36 cellular contexts compared by ENCODE assay signal in the genomic region with DNA sequence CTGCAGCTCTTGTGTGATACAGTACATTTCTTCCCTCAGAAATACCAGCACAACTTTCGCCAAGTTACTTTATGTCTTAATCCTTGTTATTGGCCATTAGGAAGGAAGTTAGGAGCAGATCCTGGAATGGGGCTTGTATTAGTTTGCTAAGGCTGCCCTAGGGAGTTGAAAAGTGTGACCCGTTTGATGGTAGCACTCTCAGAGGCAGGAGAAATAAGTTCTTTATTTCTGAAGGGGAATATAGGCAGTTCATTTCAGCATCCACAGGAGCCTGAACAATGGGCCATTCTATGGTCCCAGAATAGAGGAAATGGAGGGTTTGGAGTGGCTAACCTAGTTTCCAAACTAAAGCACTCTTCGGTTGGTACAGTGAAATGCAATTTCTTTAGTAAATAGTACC. TPM values are rescaled to one million over a fixed set of nuclear protein-coding genes. Genes with fewer than 3 reads are reported as not detected.
"Had no signal": no experiment of that assay in that cellular context is flagged by ENCODE, and none has a peak within 500 bp of the region (broad histone marks: within the 10 kb centered on the region; RNA-seq: fewer than 3 reads in every experiment).

No MANE protein-coding gene starts in this region.

- H3K4me1 ChIP-seq: body of pancreas, colonic mucosa, gastrocnemius medialis had no signal

- H3K9me3 ChIP-seq: adrenal gland, body of pancreas, colonic mucosa, gastrocnemius medialis, heart left ventricle had no signal

- H3K4me3 Mint-ChIP-seq: activated CD4-positive, alpha-beta memory T cell treated with anti-CD3 and anti-CD28 coated beads for 36 hours; activated CD4-positive, alpha-beta T cell treated with anti-CD3 and anti-CD28 coated beads for 36 hours; activated CD4-positive, alpha-beta T cell treated with anti-CD3 and anti-CD28 coated beads, Interleukin-2, amount 10 ng/mL, durations not matched to agents 24 days and 14 days; activated CD8-positive, alpha-beta memory T cell treated with anti-CD3 and anti-CD28 coated beads, Interleukin-2, amount 10 ng/mL, durations not matched to agents 7 days and 5 days; activated CD8-positive, alpha-beta T cell treated with anti-CD3 and anti-CD28 coated beads, Interleukin-2, amount 10 ng/mL, durations not matched to agents 7 days and 5 days; activated naive CD4-positive, alpha-beta T cell treated with anti-CD3 and anti-CD28 coated beads for 36 hours; activated naive CD4-positive, alpha-beta T cell treated with anti-CD3 and anti-CD28 coated beads, Interleukin-2, amount 50 U/mL, for 24 hours; activated naive CD8-positive, alpha-beta T cell treated with anti-CD3 and anti-CD28 coated beads for 36 hours; activated naive CD8-positive, alpha-beta T cell treated with anti-CD3 and anti-CD28 coated beads, Interleukin-2, amount 50 U/mL, for 24 hours; activated T-helper 1 cell treated with anti-CD3 and anti-CD28 coated beads, Interleukin-12 subunit alpha, Interleukin-12 subunit beta, Interleukin-2, Interleukin-4 antibody, amounts not matched to agents 30 ng/mL and 10 ng/mL and 1 ng/mL, durations not matched to agents 14 hours and 24 hours and 36 hours; endodermal cell; T-helper 17 cell; T-helper 2 cell treated with Interferon-gamma antibody and Interleukin-4, amounts not matched to agents 5 μg/mL and 100 μg/mL, for 36 hours had no signal

- H3K4me1 Mint-ChIP-seq: activated CD4-positive, alpha-beta T cell treated with anti-CD3 and anti-CD28 coated beads for 36 hours; activated CD8-positive, alpha-beta memory T cell treated with anti-CD3 and anti-CD28 coated beads, Interleukin-2, amount 10 ng/mL, durations not matched to agents 7 days and 5 days; activated naive CD4-positive, alpha-beta T cell treated with anti-CD3 and anti-CD28 coated beads, Interleukin-2, amount 50 U/mL, for 24 hours; activated naive CD8-positive, alpha-beta T cell treated with anti-CD3 and anti-CD28 coated beads for 36 hours; activated naive CD8-positive, alpha-beta T cell treated with anti-CD3 and anti-CD28 coated beads, Interleukin-2, amount 50 U/mL, for 24 hours had no signal

- H3K36me3 Mint-ChIP-seq: activated CD8-positive, alpha-beta memory T cell treated with anti-CD3 and anti-CD28 coated beads, Interleukin-2, amount 10 ng/mL, durations not matched to agents 7 days and 5 days had no signal

- H3K27me3 Mint-ChIP-seq: activated CD4-positive, alpha-beta memory T cell treated with anti-CD3 and anti-CD28 coated beads for 36 hours; activated CD4-positive, alpha-beta T cell treated with anti-CD3 and anti-CD28 coated beads for 36 hours; activated CD4-positive, alpha-beta T cell treated with anti-CD3 and anti-CD28 coated beads, Interleukin-2, amount 10 ng/mL, durations not matched to agents 24 days and 14 days; activated CD8-positive, alpha-beta memory T cell treated with anti-CD3 and anti-CD28 coated beads, Interleukin-2, amount 10 ng/mL, durations not matched to agents 7 days and 5 days; activated naive CD4-positive, alpha-beta T cell treated with anti-CD3 and anti-CD28 coated beads, Interleukin-2, amount 50 U/mL, for 24 hours; activated naive CD8-positive, alpha-beta T cell treated with anti-CD3 and anti-CD28 coated beads for 36 hours; activated naive CD8-positive, alpha-beta T cell treated with anti-CD3 and anti-CD28 coated beads, Interleukin-2, amount 50 U/mL, for 24 hours; T-helper 17 cell had no signal

- DNase-seq: activated CD4-positive, alpha-beta memory T cell treated with anti-CD3 and anti-CD28 coated beads for 36 hours; activated CD4-positive, alpha-beta T cell treated with anti-CD3 and anti-CD28 coated beads for 36 hours; activated CD4-positive, alpha-beta T cell treated with anti-CD3 and anti-CD28 coated beads, Interleukin-2, amount 10 ng/mL, durations not matched to agents 24 days and 14 days; activated CD4-positive, CD25-positive, alpha-beta regulatory T cell; activated CD4-positive, CD25-positive, alpha-beta regulatory T cell treated with anti-CD3 and anti-CD28 coated beads, Interleukin-2, amount 50 U/mL, for 72 hours; activated CD8-positive, alpha-beta memory T cell treated with anti-CD3 and anti-CD28 coated beads, Interleukin-2, amount 10 ng/mL, durations not matched to agents 7 days and 5 days; activated CD8-positive, alpha-beta memory T cell treated with anti-CD3 and anti-CD28 coated beads, Interleukin-2, amount 50 U/mL, for 4 hours; activated CD8-positive, alpha-beta T cell treated with anti-CD3 and anti-CD28 coated beads, Interleukin-2, amount 10 ng/mL, durations not matched to agents 7 days and 5 days; activated effector memory CD4-positive, alpha-beta T cell treated with anti-CD3 and anti-CD28 coated beads, Interleukin-2, amount 50 U/mL, for 16 hours; activated naive CD4-positive, alpha-beta T cell treated with anti-CD3 and anti-CD28 coated beads for 36 hours; activated naive CD8-positive, alpha-beta T cell treated with anti-CD3 and anti-CD28 coated beads for 36 hours; activated naive CD8-positive, alpha-beta T cell treated with anti-CD3 and anti-CD28 coated beads, Interleukin-2, amount 50 U/mL, for 24 hours; activated T-cell treated with anti-CD3 and anti-CD28 coated beads, Interleukin-2, amount 50 U/mL, for 1 hour; activated T-cell treated with anti-CD3 and anti-CD28 coated beads, Interleukin-2, amount 50 U/mL, for 48 hours; adrenal gland; amygdala; aorta; body of pancreas; central memory CD4-positive, alpha-beta T cell; cerebellar nuclear complex; colonic mucosa; dorsolateral prefrontal cortex; effector memory CD4-positive, alpha-beta T cell; endodermal cell; foreskin fibroblast; gastrocnemius medialis; glutamatergic neuron; heart left ventricle; T-helper 1 cell; T-helper 17 cell; T1000 had no signal

- H3K36me3 ChIP-seq: adrenal gland, colonic mucosa had no signal

- H3K27ac ChIP-seq: adrenal gland, body of pancreas, colonic mucosa, gastrocnemius medialis, heart left ventricle had no signal

- H3K27me3 ChIP-seq: adrenal gland, body of pancreas, colonic mucosa, dorsolateral prefrontal cortex, gastrocnemius medialis, heart left ventricle had no signal

- H3K27ac Mint-ChIP-seq: activated CD4-positive, alpha-beta memory T cell treated with anti-CD3 and anti-CD28 coated beads for 36 hours; activated CD4-positive, alpha-beta T cell treated with anti-CD3 and anti-CD28 coated beads for 36 hours; activated CD4-positive, alpha-beta T cell treated with anti-CD3 and anti-CD28 coated beads, Interleukin-2, amount 10 ng/mL, durations not matched to agents 24 days and 14 days; activated CD8-positive, alpha-beta memory T cell treated with anti-CD3 and anti-CD28 coated beads, Interleukin-2, amount 10 ng/mL, durations not matched to agents 7 days and 5 days; activated CD8-positive, alpha-beta T cell treated with anti-CD3 and anti-CD28 coated beads, Interleukin-2, amount 10 ng/mL, durations not matched to agents 7 days and 5 days; activated naive CD4-positive, alpha-beta T cell treated with anti-CD3 and anti-CD28 coated beads for 36 hours; activated naive CD4-positive, alpha-beta T cell treated with anti-CD3 and anti-CD28 coated beads, Interleukin-2, amount 50 U/mL, for 24 hours; activated naive CD8-positive, alpha-beta T cell treated with anti-CD3 and anti-CD28 coated beads for 36 hours; activated naive CD8-positive, alpha-beta T cell treated with anti-CD3 and anti-CD28 coated beads, Interleukin-2, amount 50 U/mL, for 24 hours; activated T-helper 1 cell treated with anti-CD3 and anti-CD28 coated beads, Interleukin-12 subunit alpha, Interleukin-12 subunit beta, Interleukin-2, Interleukin-4 antibody, amounts not matched to agents 30 ng/mL and 10 ng/mL and 1 ng/mL, durations not matched to agents 14 hours and 24 hours and 36 hours; activated T-helper 2 cell treated with anti-CD3 and anti-CD28 coated beads, Interferon-gamma antibody, Interleukin-2, Interleukin-4, amounts not matched to agents 10 μg/mL and 5 μg/mL and 100 μg/mL, durations not matched to agents 14 hours and 24 hours and 36 hours; endodermal cell; T-helper 17 cell; T-helper 2 cell treated with Interferon-gamma antibody and Interleukin-4, amounts not matched to agents 5 μg/mL and 100 μg/mL, for 36 hours had no signal

- ATAC-seq: activated CD4-positive, alpha-beta T cell treated with anti-CD3 and anti-CD28 coated beads for 36 hours; activated CD8-positive, alpha-beta memory T cell treated with anti-CD3 and anti-CD28 coated beads, Interleukin-2, amount 10 ng/mL, durations not matched to agents 7 days and 5 days; activated CD8-positive, alpha-beta T cell treated with anti-CD3 and anti-CD28 coated beads, Interleukin-2, amount 10 ng/mL, durations not matched to agents 7 days and 5 days; activated naive CD8-positive, alpha-beta T cell treated with anti-CD3 and anti-CD28 coated beads, Interleukin-2, amount 50 U/mL, for 24 hours; body of pancreas; esophagus mucosa; gastrocnemius medialis; heart left ventricle; T-helper 17 cell had no signal

- H3K4me3 ChIP-seq: adrenal gland, body of pancreas, colonic mucosa, dorsolateral prefrontal cortex, gastrocnemius medialis, heart left ventricle had no signal

- H3K9me3 Mint-ChIP-seq: activated CD4-positive, alpha-beta memory T cell treated with anti-CD3 and anti-CD28 coated beads for 36 hours; activated CD4-positive, alpha-beta T cell treated with anti-CD3 and anti-CD28 coated beads, Interleukin-2, amount 10 ng/mL, durations not matched to agents 24 days and 14 days; activated naive CD4-positive, alpha-beta T cell treated with anti-CD3 and anti-CD28 coated beads for 36 hours; activated naive CD4-positive, alpha-beta T cell treated with anti-CD3 and anti-CD28 coated beads, Interleukin-2, amount 50 U/mL, for 24 hours; activated naive CD8-positive, alpha-beta T cell treated with anti-CD3 and anti-CD28 coated beads for 36 hours; activated naive CD8-positive, alpha-beta T cell treated with anti-CD3 and anti-CD28 coated beads, Interleukin-2, amount 50 U/mL, for 24 hours; activated T-helper 1 cell treated with anti-CD3 and anti-CD28 coated beads, Interleukin-12 subunit alpha, Interleukin-12 subunit beta, Interleukin-2, Interleukin-4 antibody, amounts not matched to agents 30 ng/mL and 10 ng/mL and 1 ng/mL, durations not matched to agents 14 hours and 24 hours and 36 hours; activated T-helper 2 cell treated with anti-CD3 and anti-CD28 coated beads, Interferon-gamma antibody, Interleukin-2, Interleukin-4, amounts not matched to agents 10 μg/mL and 5 μg/mL and 100 μg/mL, durations not matched to agents 14 hours and 24 hours and 36 hours; endodermal cell; T-helper 2 cell treated with Interferon-gamma antibody and Interleukin-4, amounts not matched to agents 5 μg/mL and 100 μg/mL, for 36 hours had no signal

RNA-seq across cellular contexts. Expression of a gene that starts 11.6 kb away (rescaled TPM):
- total RNA-seq: endodermal cell had no signal
